In genomic region chr20:37756234-37756633, GRCh38 we compare ENCODE assay signal across 32 cellular contexts.
"Had no signal": no experiment of that assay in that cellular context is flagged by ENCODE, and none has a peak within 500 bp of the region (broad histone marks: within the 10 kb centered on the region; RNA-seq: fewer than 3 reads in every experiment).

No MANE protein-coding gene starts in this region.

- ATAC-seq: activated CD8-positive, alpha-beta memory T cell treated with anti-CD3 and anti-CD28 coated beads, Interleukin-2, amount 10 ng/mL, durations not matched to agents 7 days and 5 days; PC-3; Right ventricle myocardium inferior; T-cell had no signal

- DNase-seq: activated CD4-positive, alpha-beta memory T cell treated with anti-CD3 and anti-CD28 coated beads, Interleukin-2, amount 10 ng/mL, durations not matched to agents 7 days and 5 days; activated CD4-positive, alpha-beta T cell treated with anti-CD3 and anti-CD28 coated beads for 1 hour; activated CD4-positive, alpha-beta T cell treated with anti-CD3 and anti-CD28 coated beads for 48 hours; activated CD4-positive, CD25-positive, alpha-beta regulatory T cell; activated CD8-positive, alpha-beta memory T cell treated with anti-CD3 and anti-CD28 coated beads for 24 hours; activated CD8-positive, alpha-beta memory T cell treated with anti-CD3 and anti-CD28 coated beads, Interleukin-2, amount 10 ng/mL, durations not matched to agents 7 days and 5 days; activated CD8-positive, alpha-beta memory T cell treated with anti-CD3 and anti-CD28 coated beads, Interleukin-2, amount 50 U/mL, for 48 hours; activated effector memory CD4-positive, alpha-beta T cell treated with anti-CD3 and anti-CD28 coated beads, Interleukin-2, amount 50 U/mL, for 16 hours; activated naive CD4-positive, alpha-beta T cell; activated naive CD4-positive, alpha-beta T cell treated with anti-CD3 and anti-CD28 coated beads, Interleukin-2, amount 50 U/mL, for 16 hours; activated naive CD8-positive, alpha-beta T cell treated with anti-CD3 and anti-CD28 coated beads, Interleukin-2, amount 10 ng/mL, durations not matched to agents 7 days and 5 days; activated T-cell treated with anti-CD3 and anti-CD28 coated beads, Interleukin-2, amount 50 U/mL, for 48 hours; MM.1S; MV-4-11; NCI-H1436 treated with DMSO at 0.1 percent for 48 hours; NCI-H1694 treated with DMSO at 0.1 percent for 48 hours; NCI-H2029; NCI-H345; NCI-H524 treated with DMSO at 0.1 percent for 48 hours; PC-3; Peyer's patch; RPMI8226; SIG-M5; T-cell; T-helper 2 cell; T-helper 9 cell had no signal

- H3K4me3 Mint-ChIP-seq: activated CD4-positive, alpha-beta memory T cell treated with anti-CD3 and anti-CD28 coated beads, Interleukin-2, amount 10 ng/mL, durations not matched to agents 7 days and 5 days; activated CD8-positive, alpha-beta memory T cell treated with anti-CD3 and anti-CD28 coated beads, Interleukin-2, amount 10 ng/mL, durations not matched to agents 7 days and 5 days; activated naive CD8-positive, alpha-beta T cell treated with anti-CD3 and anti-CD28 coated beads, Interleukin-2, amount 10 ng/mL, durations not matched to agents 7 days and 5 days; central memory CD8-positive, alpha-beta T cell; T-cell had no signal

- H3K27ac Mint-ChIP-seq: activated CD4-positive, alpha-beta memory T cell treated with anti-CD3 and anti-CD28 coated beads, Interleukin-2, amount 10 ng/mL, durations not matched to agents 7 days and 5 days; activated CD8-positive, alpha-beta memory T cell treated with anti-CD3 and anti-CD28 coated beads, Interleukin-2, amount 10 ng/mL, durations not matched to agents 7 days and 5 days; activated naive CD8-positive, alpha-beta T cell treated with anti-CD3 and anti-CD28 coated beads, Interleukin-2, amount 10 ng/mL, durations not matched to agents 7 days and 5 days; T-cell had no signal

- H3K27me3 Mint-ChIP-seq: activated CD4-positive, alpha-beta memory T cell treated with anti-CD3 and anti-CD28 coated beads, Interleukin-2, amount 10 ng/mL, durations not matched to agents 7 days and 5 days; activated CD8-positive, alpha-beta memory T cell treated with anti-CD3 and anti-CD28 coated beads, Interleukin-2, amount 10 ng/mL, durations not matched to agents 7 days and 5 days; activated naive CD8-positive, alpha-beta T cell treated with anti-CD3 and anti-CD28 coated beads, Interleukin-2, amount 10 ng/mL, durations not matched to agents 7 days and 5 days; central memory CD8-positive, alpha-beta T cell; T-cell had no signal

- H3K27ac ChIP-seq: ascending aorta, cardiac muscle cell, KMS-11, Peyer's patch, WERI-Rb-1 had no signal

- H3K9me3 Mint-ChIP-seq: activated CD4-positive, alpha-beta memory T cell treated with anti-CD3 and anti-CD28 coated beads, Interleukin-2, amount 10 ng/mL, durations not matched to agents 7 days and 5 days; activated naive CD8-positive, alpha-beta T cell treated with anti-CD3 and anti-CD28 coated beads, Interleukin-2, amount 10 ng/mL, durations not matched to agents 7 days and 5 days; central memory CD8-positive, alpha-beta T cell; T-cell had no signal
